ENCODE assay signal across 8 cellular contexts in genomic region chr11:30917859-30918478, GRCh38.
DNase-seq lines count a peak whose midpoint lies in the region; FAIRE-seq and TF ChIP-seq lines count a peak whose summit lies in the region.

No MANE protein-coding gene starts in this region.

- no peak overlapping the region for H2BK15ac ChIP-seq in mesendoderm (replicated peaks; ENCODE audit: low read depth)

- H3K27ac ChIP-seq in HL-60 (replicated peaks) (no peak overlapping the region), mesendoderm (ENCODE audit: low read depth, low read length) (no peak overlapping the region)

- TF ChIP-seq CTCF in D721Med (IDR thresholded peaks at IDR 0.05; ENCODE audit: insufficient read depth, missing control alignments), result peak; percentile 64
- TF ChIP-seq CTCF in HL-60 (IDR thresholded peaks at IDR 0.05; ENCODE audit: insufficient read depth, low read length), result peak; percentile 49

- no peak overlapping the region for H3K18ac ChIP-seq in mesendoderm (ENCODE audit: low read length)

- no CpG with 5 or more reads among the region's 6 CpGs for WGBS in mesendoderm (ENCODE audit: extremely low coverage, insufficient coverage, low lambda C conversion rate)

- H3K9ac ChIP-seq in mesendoderm (ENCODE audit: low read length), result no peak overlapping the region

- no peak overlapping the region for H2BK120ac ChIP-seq in mesendoderm (ENCODE audit: low read depth, low read length)

- no peak overlapping the region for H3K56ac ChIP-seq in mesendoderm (ENCODE audit: low read length)

- no peak overlapping the region for H2BK5ac ChIP-seq in mesendoderm (ENCODE audit: low read length)

- no peaks in the 10 kb centered on the region for H3K9me3 Mint-ChIP-seq in activated T-helper 2 cell treated with anti-CD3 and anti-CD28 coated beads, Interferon-gamma antibody, Interleukin-2, Interleukin-4, amounts not matched to agents 10 μg/mL and 5 μg/mL and 100 μg/mL, durations not matched to agents 14 hours and 24 hours and 36 hours

- peaks cover 6% of the 10 kb centered on the region for H3K27me3 Mint-ChIP-seq in activated T-helper 2 cell treated with anti-CD3 and anti-CD28 coated beads, Interferon-gamma antibody, Interleukin-2, Interleukin-4, amounts not matched to agents 10 μg/mL and 5 μg/mL and 100 μg/mL, durations not matched to agents 14 hours and 24 hours and 36 hours (ENCODE audit: low read depth)

- H2AK5ac ChIP-seq in mesendoderm (ENCODE audit: low read length), result no peak overlapping the region

- no peak for DNase-seq in D721Med (ENCODE audit: insufficient read length, low spot score)
- peak; percentile 2 for DNase-seq in GM19240 (ENCODE audit: insufficient read length, low spot score)
- DNase-seq in HL-60 (ENCODE audit: low read depth in 1 of 2, low spot score in 1 of 2), result peak in 1 of 2 experiments; percentile 19
- peak; percentile 62 to 83 for DNase-seq in NOMO-1 (lab: John Stamatoyannopoulos, UW; ENCODE audit: unreplicated experiment in 2 of 2)
- peak; percentile 69 for DNase-seq in dermis blood vessel endothelial cell
- DNase-seq in mesendoderm, result peak; percentile 63
- no peak for DNase-seq in stimulated activated CD4-positive, alpha-beta T cell treated with anti-CD3 and anti-CD28 coated beads, Interleukin-1b, Interleukin-23, amount 100 ng/mL, for 48 hours
- DNase-seq in activated T-helper 2 cell treated with anti-CD3 and anti-CD28 coated beads, Interferon-gamma antibody, Interleukin-2, Interleukin-4, amounts not matched to agents 10 μg/mL and 5 μg/mL and 100 μg/mL, durations not matched to agents 14 hours and 24 hours and 36 hours (ENCODE audit: low spot score), result no peak

- H3K27me3 ChIP-seq in HL-60 (ENCODE audit: insufficient read depth, poor library complexity, severe bottlenecking) (peaks cover 5% of the 10 kb centered on the region), mesendoderm (ENCODE audit: insufficient read depth, low read length, poor library complexity) (no peaks in the 10 kb centered on the region)

- H3K36me3 Mint-ChIP-seq in activated T-helper 2 cell treated with anti-CD3 and anti-CD28 coated beads, Interferon-gamma antibody, Interleukin-2, Interleukin-4, amounts not matched to agents 10 μg/mL and 5 μg/mL and 100 μg/mL, durations not matched to agents 14 hours and 24 hours and 36 hours (ENCODE audit: low read depth), result no peaks in the 10 kb centered on the region

- no peaks in the 10 kb centered on the region for H3K4me1 Mint-ChIP-seq in activated T-helper 2 cell treated with anti-CD3 and anti-CD28 coated beads, Interferon-gamma antibody, Interleukin-2, Interleukin-4, amounts not matched to agents 10 μg/mL and 5 μg/mL and 100 μg/mL, durations not matched to agents 14 hours and 24 hours and 36 hours (ENCODE audit: low read depth)

- FAIRE-seq in D721Med (lab: Jason Lieb, UNC), result peak; percentile 38

- H3K4me3 Mint-ChIP-seq in activated T-helper 2 cell treated with anti-CD3 and anti-CD28 coated beads, Interferon-gamma antibody, Interleukin-2, Interleukin-4, amounts not matched to agents 10 μg/mL and 5 μg/mL and 100 μg/mL, durations not matched to agents 14 hours and 24 hours and 36 hours (ENCODE audit: low read depth), result no peak overlapping the region

- H3K4me3 ChIP-seq in HL-60 (replicated peaks; ENCODE audit: insufficient read depth, low read length) (no peak overlapping the region), mesendoderm (ENCODE audit: low read length) (no peak overlapping the region)

- intact Hi-C loops in activated T-helper 2 cell treated with anti-CD3 and anti-CD28 coated beads, Interferon-gamma antibody, Interleukin-2, Interleukin-4, amounts not matched to agents 10 μg/mL and 5 μg/mL and 100 μg/mL, durations not matched to agents 14 hours and 24 hours and 36 hours (cut with micrococcal nuclease), result loop anchor here (2.0 kb wide), 1 partner anchor 573 kb away; no protein-coding TSS in a partner anchor

- no peak overlapping the region for H4K5ac ChIP-seq in mesendoderm (ENCODE audit: low read length)

- H3K23ac ChIP-seq in mesendoderm (ENCODE audit: low read length), result no peak overlapping the region

- no peak overlapping the region for H3K27ac Mint-ChIP-seq in activated T-helper 2 cell treated with anti-CD3 and anti-CD28 coated beads, Interferon-gamma antibody, Interleukin-2, Interleukin-4, amounts not matched to agents 10 μg/mL and 5 μg/mL and 100 μg/mL, durations not matched to agents 14 hours and 24 hours and 36 hours

- no peaks in the 10 kb centered on the region for H3K36me3 ChIP-seq in mesendoderm (ENCODE audit: control insufficient read depth, insufficient read depth, low read length)

- no peak overlapping the region for H3K4ac ChIP-seq in mesendoderm (ENCODE audit: low read depth, low read length)

- no peak overlapping the region for H4K8ac ChIP-seq in mesendoderm (ENCODE audit: low read depth, low read length)

- H3K79me2 ChIP-seq in mesendoderm (ENCODE audit: control insufficient read depth, insufficient read depth, low read length), result no peaks in the 10 kb centered on the region

- no peaks in the 10 kb centered on the region for H3K79me1 ChIP-seq in mesendoderm (ENCODE audit: low read length)

- H3K4me2 ChIP-seq in mesendoderm (ENCODE audit: low read length), result no peak overlapping the region

- H3K4me1 ChIP-seq in mesendoderm (ENCODE audit: control insufficient read depth, low read depth, low read length), result no peaks in the 10 kb centered on the region

Comparison
In these comparisons a context has a peak if more than half of its experiments do, and no peak if none do; other contexts are left out.
1. DNase-seq: peak in GM19240 (single experiment), NOMO-1 (2 of 2), dermis blood vessel endothelial cell (single experiment) and mesendoderm (single experiment); none in D721Med (single experiment), stimulated activated CD4-positive, alpha-beta T cell treated with anti-CD3 and anti-CD28 coated beads, Interleukin-1b, Interleukin-23, amount 100 ng/mL, for 48 hours (single experiment) and activated T-helper 2 cell treated with anti-CD3 and anti-CD28 coated beads, Interferon-gamma antibody, Interleukin-2, Interleukin-4, amounts not matched to agents 10 μg/mL and 5 μg/mL and 100 μg/mL, durations not matched to agents 14 hours and 24 hours and 36 hours (single experiment).